Comparison of ENCODE assay signal across 8 cellular contexts in genomic region chr10:3948843-3949242, GRCh38.
DNase-seq lines count a peak whose midpoint lies in the region; ATAC-seq and TF ChIP-seq lines count a peak whose summit lies in the region.

No MANE protein-coding gene starts in this region.

- DNase-seq in LHCN-M2 (ENCODE audit: low read depth) (peak; percentile 32), dermis microvascular lymphatic vessel endothelial cell (ENCODE audit: low read depth in 2 of 2) (peak; percentile 96), GM10248 (ENCODE audit: extremely low spot score) (no peak), KBM-7 (no peak), iPS-NIHi11 (ENCODE audit: low spot score) (no peak)
- DNase-seq in activated CD4-positive, alpha-beta T cell treated with anti-CD3 and anti-CD28 coated beads for 4 hours, result peak; percentile 61 to 71
- peak; percentile 30 to 71 for DNase-seq in stimulated activated CD4-positive, alpha-beta T cell treated with anti-CD3 and anti-CD28 coated beads, Interleukin-4, amount 100 ng/mL, for 4 hours

- POLR2A ChIA-PET in GM10248 (lab: Yijun Ruan, JAX), result no interaction called here

- ATAC-seq in GM21786 (IDR thresholded peaks at IDR 0.05; ENCODE audit: unreplicated experiment), result no peak

- in situ Hi-C loops in KBM-7 (cut with MboI; ENCODE audit: low pct_unique_long_range_greater_than_20kb, low sequenced_read_pairs), result no loop called here

- CTCF ChIA-PET in GM10248 (lab: Yijun Ruan, JAX), result no interaction called here

- TF ChIP-seq CTCF in GM10248 (IDR thresholded peaks at IDR 0.05; ENCODE audit: control extremely low read depth, extremely low read depth, low read depth, missing control alignments), result no peak

Comparison
In these comparisons a context has a peak if more than half of its experiments do, and no peak if none do; other contexts are left out.
1. DNase-seq: peak in LHCN-M2 (single experiment), activated CD4-positive, alpha-beta T cell treated with anti-CD3 and anti-CD28 coated beads for 4 hours (2 of 2), dermis microvascular lymphatic vessel endothelial cell (2 of 2) and stimulated activated CD4-positive, alpha-beta T cell treated with anti-CD3 and anti-CD28 coated beads, Interleukin-4, amount 100 ng/mL, for 4 hours (2 of 2); none in GM10248 (single experiment), KBM-7 (single experiment) and iPS-NIHi11 (single experiment).